In the genomic region with DNA sequence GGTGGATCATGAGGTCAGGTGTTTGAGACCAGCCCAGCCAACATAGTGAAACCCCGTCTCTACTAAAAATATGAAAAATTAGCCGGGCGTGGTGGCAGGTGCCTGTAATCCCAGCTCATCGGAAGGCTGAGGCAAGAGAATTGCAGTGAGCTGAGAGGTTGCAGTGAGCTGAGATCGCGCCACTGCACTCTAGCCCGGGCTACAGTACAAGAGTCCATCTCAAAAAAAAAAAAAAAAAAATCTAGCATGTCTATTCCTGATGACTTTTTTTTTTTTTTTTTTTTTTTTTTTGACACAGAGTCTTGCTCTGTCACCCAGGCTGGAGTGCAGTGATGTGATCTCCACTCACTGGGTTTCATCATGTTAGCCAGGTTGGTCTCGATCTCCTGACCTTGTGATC, we compare ENCODE assay signal across 3 cellular contexts.
A peak's percentile ranks its signal among the peaks of the same experiment; 100 is the strongest.
TF ChIP-seq lines count a peak whose summit lies in the region.

No MANE protein-coding gene starts in this region.

TF ChIP-seq in HEK293, 187 proteins besides CTCF, POLR2A, EP300 and RAD21:
- TF ChIP-seq, protein P1, sequence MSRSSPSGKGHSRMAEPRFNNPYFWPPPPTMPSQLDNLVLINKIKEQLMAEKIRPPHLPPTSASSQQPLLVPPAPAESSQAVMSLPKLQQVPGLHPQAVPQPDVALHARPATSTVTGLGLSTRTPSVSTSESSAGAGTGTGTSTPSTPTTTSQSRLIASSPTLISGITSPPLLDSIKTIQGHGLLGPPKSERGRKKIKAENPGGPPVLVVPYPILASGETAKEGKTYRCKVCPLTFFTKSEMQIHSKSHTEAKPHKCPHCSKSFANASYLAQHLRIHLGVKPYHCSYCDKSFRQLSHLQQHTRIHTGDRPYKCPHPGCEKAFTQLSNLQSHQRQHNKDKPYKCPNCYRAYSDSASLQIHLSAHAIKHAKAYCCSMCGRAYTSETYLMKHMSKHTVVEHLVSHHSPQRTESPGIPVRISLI (tag by site-specific recombination; IDR thresholded peaks at IDR 0.05): 0 out of 2 replicates have a peak, but pooled peaks have one; percentile 14
TF ChIP-seq in HEK293: peak in this region for 1; not testable (repeated sequence) for 186.

TF ChIP-seq in K562, 482 proteins besides CTCF, POLR2A, EP300 and RAD21:
- peak; percentile 82 for TF ChIP-seq ZNF384 (IDR thresholded peaks at IDR 0.05; ENCODE audit: low read depth, low read length)
- TF ChIP-seq CEBPG (CRISPR knock-in tag; IDR thresholded peaks at IDR 0.05): 0 out of 2 replicates have a peak, but pooled peaks have one; percentile 49
- 0 out of 4 replicates have a peak, but pooled peaks of 1 of the 2 experiments have one; percentile 11 for TF ChIP-seq CEBPG (tag; conservative IDR thresholded peaks at IDR 0.05 in 1 of 2, IDR thresholded peaks at IDR 0.05 in 1 of 2)

TF ChIP-seq in HepG2, 621 proteins besides CTCF, POLR2A, EP300 and RAD21:
- TF ChIP-seq, protein P1 (CRISPR knock-in tag; IDR thresholded peaks at IDR 0.05; ENCODE audit: borderline replicate concordance): 0 out of 2 replicates have a peak, but pooled peaks have one; percentile 14
- TF ChIP-seq, protein P2, sequence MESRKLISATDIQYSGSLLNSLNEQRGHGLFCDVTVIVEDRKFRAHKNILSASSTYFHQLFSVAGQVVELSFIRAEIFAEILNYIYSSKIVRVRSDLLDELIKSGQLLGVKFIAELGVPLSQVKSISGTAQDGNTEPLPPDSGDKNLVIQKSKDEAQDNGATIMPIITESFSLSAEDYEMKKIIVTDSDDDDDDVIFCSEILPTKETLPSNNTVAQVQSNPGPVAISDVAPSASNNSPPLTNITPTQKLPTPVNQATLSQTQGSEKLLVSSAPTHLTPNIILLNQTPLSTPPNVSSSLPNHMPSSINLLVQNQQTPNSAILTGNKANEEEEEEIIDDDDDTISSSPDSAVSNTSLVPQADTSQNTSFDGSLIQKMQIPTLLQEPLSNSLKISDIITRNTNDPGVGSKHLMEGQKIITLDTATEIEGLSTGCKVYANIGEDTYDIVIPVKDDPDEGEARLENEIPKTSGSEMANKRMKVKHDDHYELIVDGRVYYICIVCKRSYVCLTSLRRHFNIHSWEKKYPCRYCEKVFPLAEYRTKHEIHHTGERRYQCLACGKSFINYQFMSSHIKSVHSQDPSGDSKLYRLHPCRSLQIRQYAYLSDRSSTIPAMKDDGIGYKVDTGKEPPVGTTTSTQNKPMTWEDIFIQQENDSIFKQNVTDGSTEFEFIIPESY (CRISPR knock-in tag; IDR thresholded peaks at IDR 0.05): peak; percentile 7; the same call in 1 of the 2 replicates
